In the genomic region with DNA sequence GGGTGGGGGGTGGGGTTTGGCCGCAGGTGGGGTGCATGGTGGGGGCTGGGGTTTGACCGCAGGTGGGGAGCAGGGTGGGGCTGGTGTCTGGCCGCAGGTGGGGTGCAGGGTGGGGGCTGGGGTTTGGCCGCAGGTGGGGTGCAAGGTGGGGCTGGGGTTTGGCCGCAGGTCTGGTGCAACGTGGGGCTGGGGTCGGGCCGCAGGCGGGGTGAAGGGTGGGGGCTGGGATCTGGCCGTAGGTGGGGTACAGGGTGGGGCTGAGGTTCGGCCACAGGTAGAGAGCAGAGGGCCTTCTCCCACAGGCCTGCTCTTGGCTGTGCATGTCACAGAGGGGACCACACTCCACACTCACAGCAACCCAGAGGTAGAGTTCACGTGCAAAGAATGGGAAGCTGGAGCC, we compare ENCODE assay signal across 29 cellular contexts.
"Had no signal": no experiment of that assay in that cellular context is flagged by ENCODE, and none has a peak within 500 bp of the region (broad histone marks: within the 10 kb centered on the region; RNA-seq: fewer than 3 reads in every experiment).

No MANE protein-coding gene starts in this region.

- H3K4me1 ChIP-seq: ascending aorta had no signal

- H3K36me3 ChIP-seq: ascending aorta, cardiac muscle cell had no signal

- H3K27me3 ChIP-seq: ascending aorta, cardiac muscle cell had no signal

- ATAC-seq: activated CD4-positive, alpha-beta T cell treated with anti-CD3 and anti-CD28 coated beads for 36 hours; activated CD4-positive, CD25-positive, alpha-beta regulatory T cell treated with anti-CD3 and anti-CD28 coated beads, Interleukin-2, amount 50 U/mL, for 24 hours; activated CD8-positive, alpha-beta T cell treated with anti-CD3 and anti-CD28 coated beads, Interleukin-2, amount 10 ng/mL, durations not matched to agents 7 days and 5 days had no signal

- H3K27ac Mint-ChIP-seq: activated CD4-positive, alpha-beta T cell treated with anti-CD3 and anti-CD28 coated beads for 36 hours; activated CD4-positive, alpha-beta T cell treated with anti-CD3 and anti-CD28 coated beads, Interleukin-2, amount 10 ng/mL, durations not matched to agents 7 days and 5 days; activated CD8-positive, alpha-beta T cell treated with anti-CD3 and anti-CD28 coated beads, Interleukin-2, amount 10 ng/mL, durations not matched to agents 7 days and 5 days; activated naive CD4-positive, alpha-beta T cell treated with anti-CD3 and anti-CD28 coated beads, Interleukin-2, amount 50 U/mL, for 24 hours; activated naive CD8-positive, alpha-beta T cell treated with anti-CD3 and anti-CD28 coated beads, Interleukin-2, amount 10 ng/mL, durations not matched to agents 7 days and 5 days; activated T-cell treated with anti-CD3 and anti-CD28 coated beads, Interleukin-2, amount 50 U/mL, for 24 hours; activated T-helper 2 cell treated with anti-CD3 and anti-CD28 coated beads, Interferon-gamma antibody, Interleukin-2, Interleukin-4, amounts not matched to agents 10 μg/mL and 5 μg/mL and 100 μg/mL, durations not matched to agents 14 hours and 24 hours and 36 hours; T-helper 1 cell treated with Interleukin-12 subunit alpha and Interleukin-12 subunit beta and Interleukin-4 antibody, amounts not matched to agents 30 μg/mL and 1 μg/mL, for 36 hours; T-helper 2 cell treated with Interferon-gamma antibody and Interleukin-4, amounts not matched to agents 5 μg/mL and 100 μg/mL, for 36 hours; WTC11 had no signal

- H3K4me3 Mint-ChIP-seq: activated CD4-positive, alpha-beta T cell treated with anti-CD3 and anti-CD28 coated beads for 36 hours; activated CD4-positive, alpha-beta T cell treated with anti-CD3 and anti-CD28 coated beads, Interleukin-2, amount 10 ng/mL, durations not matched to agents 7 days and 5 days; activated CD8-positive, alpha-beta T cell treated with anti-CD3 and anti-CD28 coated beads, Interleukin-2, amount 10 ng/mL, durations not matched to agents 7 days and 5 days; activated naive CD4-positive, alpha-beta T cell treated with anti-CD3 and anti-CD28 coated beads, Interleukin-2, amount 50 U/mL, for 24 hours; activated naive CD8-positive, alpha-beta T cell treated with anti-CD3 and anti-CD28 coated beads, Interleukin-2, amount 10 ng/mL, durations not matched to agents 7 days and 5 days; activated T-cell treated with anti-CD3 and anti-CD28 coated beads, Interleukin-2, amount 50 U/mL, for 24 hours; central memory CD8-positive, alpha-beta T cell; T-helper 1 cell treated with Interleukin-12 subunit alpha and Interleukin-12 subunit beta and Interleukin-4 antibody, amounts not matched to agents 30 μg/mL and 1 μg/mL, for 36 hours; T-helper 2 cell treated with Interferon-gamma antibody and Interleukin-4, amounts not matched to agents 5 μg/mL and 100 μg/mL, for 36 hours; WTC11 had no signal

- H3K36me3 Mint-ChIP-seq: activated naive CD4-positive, alpha-beta T cell treated with anti-CD3 and anti-CD28 coated beads, Interleukin-2, amount 50 U/mL, for 24 hours; activated naive CD8-positive, alpha-beta T cell treated with anti-CD3 and anti-CD28 coated beads, Interleukin-2, amount 10 ng/mL, durations not matched to agents 7 days and 5 days had no signal

- DNase-seq: activated CD4-positive, alpha-beta T cell treated with anti-CD3 and anti-CD28 coated beads for 36 hours; activated CD4-positive, alpha-beta T cell treated with anti-CD3 and anti-CD28 coated beads, Interleukin-2, amount 10 ng/mL, durations not matched to agents 7 days and 5 days; activated CD4-positive, alpha-beta T cell treated with anti-CD3 and anti-CD28 coated beads, Interleukin-2, amount 50 U/mL, for 48 hours; activated CD8-positive, alpha-beta T cell treated with anti-CD3 and anti-CD28 coated beads, Interleukin-2, amount 10 ng/mL, durations not matched to agents 7 days and 5 days; activated gamma-delta T cell; activated naive CD4-positive, alpha-beta T cell treated with Interleukin-2 at 50 U/mL for 16 hours; activated naive CD8-positive, alpha-beta T cell treated with anti-CD3 and anti-CD28 coated beads, Interleukin-2, amount 10 ng/mL, durations not matched to agents 7 days and 5 days; activated T-cell treated with anti-CD3 and anti-CD28 coated beads, Interleukin-2, amount 50 U/mL, for 24 hours; amygdala; Karpas-422; MV-4-11; NCI-H2171; NCI-H748 treated with DMSO at 0.1 percent for 48 hours; NK-92 treated with Interleukin-12 subunit alpha and Interleukin-12 subunit beta, amount 100 ng/mL, for 24 hours; PC-9; Right ventricle myocardium superior; SW 1271 had no signal

- H3K27ac ChIP-seq: ascending aorta, cardiac muscle cell, PC-9, RWPE1 had no signal

- H3K4me3 ChIP-seq: ascending aorta, cardiac muscle cell, PC-9 had no signal

- H3K4me1 Mint-ChIP-seq: activated CD4-positive, alpha-beta T cell treated with anti-CD3 and anti-CD28 coated beads for 36 hours; activated CD4-positive, alpha-beta T cell treated with anti-CD3 and anti-CD28 coated beads, Interleukin-2, amount 10 ng/mL, durations not matched to agents 7 days and 5 days; activated naive CD4-positive, alpha-beta T cell treated with anti-CD3 and anti-CD28 coated beads, Interleukin-2, amount 50 U/mL, for 24 hours; central memory CD8-positive, alpha-beta T cell had no signal

- H3K9me3 Mint-ChIP-seq: activated CD4-positive, alpha-beta T cell treated with anti-CD3 and anti-CD28 coated beads, Interleukin-2, amount 10 ng/mL, durations not matched to agents 7 days and 5 days; activated naive CD4-positive, alpha-beta T cell treated with anti-CD3 and anti-CD28 coated beads, Interleukin-2, amount 50 U/mL, for 24 hours; activated naive CD8-positive, alpha-beta T cell treated with anti-CD3 and anti-CD28 coated beads, Interleukin-2, amount 10 ng/mL, durations not matched to agents 7 days and 5 days; activated T-cell treated with anti-CD3 and anti-CD28 coated beads, Interleukin-2, amount 50 U/mL, for 24 hours; activated T-helper 2 cell treated with anti-CD3 and anti-CD28 coated beads, Interferon-gamma antibody, Interleukin-2, Interleukin-4, amounts not matched to agents 10 μg/mL and 5 μg/mL and 100 μg/mL, durations not matched to agents 14 hours and 24 hours and 36 hours; central memory CD8-positive, alpha-beta T cell; T-helper 1 cell treated with Interleukin-12 subunit alpha and Interleukin-12 subunit beta and Interleukin-4 antibody, amounts not matched to agents 30 μg/mL and 1 μg/mL, for 36 hours; T-helper 2 cell treated with Interferon-gamma antibody and Interleukin-4, amounts not matched to agents 5 μg/mL and 100 μg/mL, for 36 hours had no signal

- H3K27me3 Mint-ChIP-seq: activated CD4-positive, alpha-beta T cell treated with anti-CD3 and anti-CD28 coated beads for 36 hours; activated CD4-positive, alpha-beta T cell treated with anti-CD3 and anti-CD28 coated beads, Interleukin-2, amount 10 ng/mL, durations not matched to agents 7 days and 5 days; activated naive CD4-positive, alpha-beta T cell treated with anti-CD3 and anti-CD28 coated beads, Interleukin-2, amount 50 U/mL, for 24 hours; activated naive CD8-positive, alpha-beta T cell treated with anti-CD3 and anti-CD28 coated beads, Interleukin-2, amount 10 ng/mL, durations not matched to agents 7 days and 5 days; central memory CD8-positive, alpha-beta T cell had no signal

- H3K9me3 ChIP-seq: ascending aorta had no signal

- FAIRE-seq: RCC 7860, TTC549 had no signal
